11 cellular contexts compared by ENCODE assay signal in the genomic region with DNA sequence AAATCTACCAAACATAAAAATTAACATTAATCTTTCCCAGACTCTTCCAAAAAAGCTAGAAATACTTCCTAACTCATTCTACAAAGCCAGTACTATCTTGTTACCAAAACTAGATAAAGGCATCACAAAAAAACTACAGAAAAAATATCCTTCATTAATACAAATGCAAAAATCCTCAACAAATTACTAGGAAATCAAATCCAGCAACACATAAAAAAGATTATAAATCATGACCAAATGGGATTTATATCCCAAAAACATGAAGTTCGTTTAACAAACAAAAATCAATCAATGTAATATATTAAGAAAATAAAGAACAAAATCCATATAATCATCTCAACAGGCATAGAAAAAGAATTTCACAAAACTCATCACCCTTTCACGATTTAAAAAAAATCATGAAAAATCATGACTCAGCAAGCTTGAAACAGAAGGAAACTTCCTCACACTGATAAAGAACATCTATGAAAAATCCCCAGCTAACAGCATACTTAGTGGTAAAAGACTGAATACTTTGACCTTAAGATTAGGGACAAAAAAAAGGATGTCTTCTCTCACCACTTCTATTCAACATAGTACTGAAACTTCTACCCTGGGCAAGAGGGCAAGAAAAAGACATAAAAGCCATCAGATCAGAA. TPM values are rescaled to one million over a fixed set of nuclear protein-coding genes. Genes with fewer than 3 reads are reported as not detected.
DNase-seq lines count a peak whose midpoint lies in the region; ATAC-seq and TF ChIP-seq lines count a peak whose summit lies in the region.
"Had no signal": no experiment of that assay in that cellular context is flagged by ENCODE, and none has a peak within 500 bp of the region (broad histone marks: within the 10 kb centered on the region; RNA-seq: fewer than 3 reads in every experiment).

No MANE protein-coding gene starts in this region.

- intact Hi-C loops in right cardiac atrium (cut with DNase I): no loop called here

- H3K27ac ChIP-seq in foreskin keratinocyte (no peak overlapping the region), right cardiac atrium (ENCODE audit: low read length) (no peak overlapping the region)

- 68% methylated on average over 2 of the region's 2 CpGs for WGBS in right cardiac atrium

- H3K27me3 Mint-ChIP-seq in T-helper 1 cell treated with Interleukin-12 subunit alpha and Interleukin-12 subunit beta and Interleukin-4 antibody, amounts not matched to agents 30 μg/mL and 1 μg/mL, for 36 hours (ENCODE audit: low read depth): no peaks in the 10 kb centered on the region

- H3K9me3 Mint-ChIP-seq in T-helper 1 cell treated with Interleukin-12 subunit alpha and Interleukin-12 subunit beta and Interleukin-4 antibody, amounts not matched to agents 30 μg/mL and 1 μg/mL, for 36 hours: no peaks in the 10 kb centered on the region

- peaks cover 28% of the 10 kb centered on the region for H3K4me1 ChIP-seq in foreskin keratinocyte
- H3K4me1 ChIP-seq in right cardiac atrium (ENCODE audit: control insufficient read depth, insufficient read depth, low read length): no peaks in the 10 kb centered on the region

- no peaks in the 10 kb centered on the region for H3K9me3 ChIP-seq in right cardiac atrium (ENCODE audit: control insufficient read depth, low read length)

- H3K4me3 Mint-ChIP-seq in T-helper 1 cell treated with Interleukin-12 subunit alpha and Interleukin-12 subunit beta and Interleukin-4 antibody, amounts not matched to agents 30 μg/mL and 1 μg/mL, for 36 hours: peak overlapping the region; percentile 30

- peak overlapping the region; percentile 70 for H3K27ac Mint-ChIP-seq in T-helper 1 cell treated with Interleukin-12 subunit alpha and Interleukin-12 subunit beta and Interleukin-4 antibody, amounts not matched to agents 30 μg/mL and 1 μg/mL, for 36 hours

- ATAC-seq in GM21717 (IDR thresholded peaks at IDR 0.05; ENCODE audit: unreplicated experiment) (peak; percentile 62), foreskin keratinocyte (no peak), GM21423 (IDR thresholded peaks at IDR 0.05; ENCODE audit: unreplicated experiment) (no peak), HG03095 (IDR thresholded peaks at IDR 0.05; ENCODE audit: unreplicated experiment) (no peak), right cardiac atrium (no peak)

- H3K4me3 ChIP-seq in right cardiac atrium (ENCODE audit: low read length): no peak overlapping the region

- DNase-seq in ELR (ENCODE audit: low read depth) (peak; percentile 33), foreskin keratinocyte (peak; percentile 14 to 36), NCI-H446 treated with DMSO at 0.1 percent for 48 hours (lab: John Stamatoyannopoulos, UW) (no peak), right cardiac atrium (no peak)
- DNase-seq: hippocampal formation; NCI-H1694 treated with DMSO at 0.1 percent for 48 hours; stimulated activated CD4-positive, alpha-beta T cell treated with anti-CD3 and anti-CD28 coated beads, Interleukin-12 subunit alpha, Interleukin-12 subunit beta, amount 100 ng/mL, for 4 hours had no signal

- no peak for TF ChIP-seq CTCF in foreskin keratinocyte (conservative IDR thresholded peaks at IDR 0.05)

- peaks cover 42% of the 10 kb centered on the region for H3K4me1 Mint-ChIP-seq in T-helper 1 cell treated with Interleukin-12 subunit alpha and Interleukin-12 subunit beta and Interleukin-4 antibody, amounts not matched to agents 30 μg/mL and 1 μg/mL, for 36 hours (ENCODE audit: low read depth)

- H3K27me3 ChIP-seq in foreskin keratinocyte (no peaks in the 10 kb centered on the region), right cardiac atrium (ENCODE audit: control insufficient read depth, insufficient read depth) (no peaks in the 10 kb centered on the region)

- peaks cover 17% of the 10 kb centered on the region for H3K36me3 Mint-ChIP-seq in T-helper 1 cell treated with Interleukin-12 subunit alpha and Interleukin-12 subunit beta and Interleukin-4 antibody, amounts not matched to agents 30 μg/mL and 1 μg/mL, for 36 hours (ENCODE audit: low read depth)

RNA-seq across cellular contexts. Expression of a gene that starts 43.2 kb away (rescaled TPM):
- total RNA-seq in foreskin keratinocyte (27.8 and 29.0 TPM in 2 replicates), right cardiac atrium (10 to 100 TPM; 31.1 to 35.4 (median 33.0) TPM)
- polyA plus RNA-seq in foreskin keratinocyte (14.4 and 15.2 TPM in 2 replicates), right cardiac atrium (19.0 TPM)

RNA-seq across cellular contexts. Expression of a gene that starts 53.3 kb away (rescaled TPM):
- total RNA-seq in foreskin keratinocyte: 79.1 and 83.9 TPM in 2 replicates
- polyA plus RNA-seq in foreskin keratinocyte: 86.7 and 96.3 TPM in 2 replicates
- total RNA-seq in right cardiac atrium: 10 to 100 TPM; 44.7 to 56.5 (median 52.0) TPM
- polyA plus RNA-seq in right cardiac atrium: 65.2 TPM

Comparison
In these comparisons a context has a peak if more than half of its experiments do, and no peak if none do; other contexts are left out.
1. DNase-seq: peak in ELR (single experiment) and foreskin keratinocyte (2 of 2); none in NCI-H446 treated with DMSO at 0.1 percent for 48 hours (single experiment) and right cardiac atrium (0 of 3).